ENCODE assay signal across 1 cellular context in genomic region chr17:27446569-27447301, GRCh38.
TF ChIP-seq lines count a peak whose summit lies in the region.

No MANE protein-coding gene starts in this region.

TF ChIP-seq in HEK293, 187 proteins besides CTCF, POLR2A, EP300 and RAD21 (continued from another document and continues in another):
- TF ChIP-seq SP3 (tag by site-specific recombination; IDR thresholded peaks at IDR 0.05) (no peak), ZNF76 (tag by site-specific recombination; IDR thresholded peaks at IDR 0.05; ENCODE audit: borderline replicate concordance, low read depth) (no peak), ZNF391 (tag by site-specific recombination; IDR thresholded peaks at IDR 0.05; ENCODE audit: borderline replicate concordance, low read depth) (no peak), ZNF521 (tag by site-specific recombination; IDR thresholded peaks at IDR 0.05) (no peak), ZNF394 (tag by site-specific recombination; IDR thresholded peaks at IDR 0.05; ENCODE audit: borderline replicate concordance) (no peak), ZNF518A (tag by site-specific recombination; conservative IDR thresholded peaks at IDR 0.05; ENCODE audit: low read depth) (no peak), ZNF660 (tag by site-specific recombination; IDR thresholded peaks at IDR 0.05) (no peak), HOXD13 (CRISPR knock-in tag; IDR thresholded peaks at IDR 0.05; ENCODE audit: borderline replicate concordance) (no peak), ZNF404 (tag by site-specific recombination; IDR thresholded peaks at IDR 0.05) (no peak), SETDB1 (IDR thresholded peaks at IDR 0.05; ENCODE audit: insufficient read length, low read length) (no peak), ZFHX2 (tag by site-specific recombination; conservative IDR thresholded peaks at IDR 0.05) (no peak), ZNF544 (tag by site-specific recombination; IDR thresholded peaks at IDR 0.05) (no peak), ZNF639 (tag by site-specific recombination; IDR thresholded peaks at IDR 0.05) (no peak), ZNF501 (tag by site-specific recombination; IDR thresholded peaks at IDR 0.05) (no peak), ZNF274 (IDR thresholded peaks at IDR 0.05; ENCODE audit: low read length) (no peak), ZNF274 (tag by site-specific recombination; IDR thresholded peaks at IDR 0.05; ENCODE audit: borderline replicate concordance) (no peak), ZNF626 (tag by site-specific recombination; IDR thresholded peaks at IDR 0.05) (no peak), ZNF48 (tag by site-specific recombination; IDR thresholded peaks at IDR 0.05) (no peak), GFI1B (tag by site-specific recombination; IDR thresholded peaks at IDR 0.05) (no peak), ZNF398 (tag by site-specific recombination; IDR thresholded peaks at IDR 0.05) (peak; percentile 41), BCL6B (tag by site-specific recombination; IDR thresholded peaks at IDR 0.05) (no peak), ZBTB20 (tag by site-specific recombination; IDR thresholded peaks at IDR 0.05) (0 out of 2 replicates have a peak, but pooled peaks have one; percentile 27), ZBTB7A (tag by site-specific recombination; IDR thresholded peaks at IDR 0.05; ENCODE audit: low read depth) (no peak), FEZF1 (tag by site-specific recombination; IDR thresholded peaks at IDR 0.05) (peak; percentile 37; the same call in 1 of the 2 replicates), ZNF768 (tag by site-specific recombination; IDR thresholded peaks at IDR 0.05) (no peak), PRDM1 (tag by site-specific recombination; IDR thresholded peaks at IDR 0.05) (no peak), KLF9 (tag by site-specific recombination; IDR thresholded peaks at IDR 0.05; ENCODE audit: low read depth) (no peak), ZNF24 (tag by site-specific recombination; IDR thresholded peaks at IDR 0.05) (no peak), ZNF423 (tag by site-specific recombination; IDR thresholded peaks at IDR 0.05) (no peak), ZNF837 (tag by site-specific recombination; IDR thresholded peaks at IDR 0.05) (no peak), ZBTB6 (tag by site-specific recombination; IDR thresholded peaks at IDR 0.05) (no peak), BCL11B (tag by site-specific recombination; IDR thresholded peaks at IDR 0.05; ENCODE audit: low read depth) (no peak), ZNF792 (tag by site-specific recombination; IDR thresholded peaks at IDR 0.05) (no peak)
- TF ChIP-seq, protein P1, sequence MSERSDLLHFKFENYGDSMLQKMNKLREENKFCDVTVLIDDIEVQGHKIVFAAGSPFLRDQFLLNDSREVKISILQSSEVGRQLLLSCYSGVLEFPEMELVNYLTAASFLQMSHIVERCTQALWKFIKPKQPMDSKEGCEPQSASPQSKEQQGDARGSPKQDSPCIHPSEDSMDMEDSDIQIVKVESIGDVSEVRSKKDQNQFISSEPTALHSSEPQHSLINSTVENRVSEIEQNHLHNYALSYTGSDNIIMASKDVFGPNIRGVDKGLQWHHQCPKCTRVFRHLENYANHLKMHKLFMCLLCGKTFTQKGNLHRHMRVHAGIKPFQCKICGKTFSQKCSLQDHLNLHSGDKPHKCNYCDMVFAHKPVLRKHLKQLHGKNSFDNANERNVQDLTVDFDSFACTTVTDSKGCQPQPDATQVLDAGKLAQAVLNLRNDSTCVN (tag by site-specific recombination; optimal IDR thresholded peaks at IDR 0.05): no peak
- TF ChIP-seq, protein P2, sequence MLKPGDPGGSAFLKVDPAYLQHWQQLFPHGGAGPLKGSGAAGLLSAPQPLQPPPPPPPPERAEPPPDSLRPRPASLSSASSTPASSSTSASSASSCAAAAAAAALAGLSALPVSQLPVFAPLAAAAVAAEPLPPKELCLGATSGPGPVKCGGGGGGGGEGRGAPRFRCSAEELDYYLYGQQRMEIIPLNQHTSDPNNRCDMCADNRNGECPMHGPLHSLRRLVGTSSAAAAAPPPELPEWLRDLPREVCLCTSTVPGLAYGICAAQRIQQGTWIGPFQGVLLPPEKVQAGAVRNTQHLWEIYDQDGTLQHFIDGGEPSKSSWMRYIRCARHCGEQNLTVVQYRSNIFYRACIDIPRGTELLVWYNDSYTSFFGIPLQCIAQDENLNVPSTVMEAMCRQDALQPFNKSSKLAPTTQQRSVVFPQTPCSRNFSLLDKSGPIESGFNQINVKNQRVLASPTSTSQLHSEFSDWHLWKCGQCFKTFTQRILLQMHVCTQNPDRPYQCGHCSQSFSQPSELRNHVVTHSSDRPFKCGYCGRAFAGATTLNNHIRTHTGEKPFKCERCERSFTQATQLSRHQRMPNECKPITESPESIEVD (tag by site-specific recombination; IDR thresholded peaks at IDR 0.05): no peak
- TF ChIP-seq, protein P3, sequence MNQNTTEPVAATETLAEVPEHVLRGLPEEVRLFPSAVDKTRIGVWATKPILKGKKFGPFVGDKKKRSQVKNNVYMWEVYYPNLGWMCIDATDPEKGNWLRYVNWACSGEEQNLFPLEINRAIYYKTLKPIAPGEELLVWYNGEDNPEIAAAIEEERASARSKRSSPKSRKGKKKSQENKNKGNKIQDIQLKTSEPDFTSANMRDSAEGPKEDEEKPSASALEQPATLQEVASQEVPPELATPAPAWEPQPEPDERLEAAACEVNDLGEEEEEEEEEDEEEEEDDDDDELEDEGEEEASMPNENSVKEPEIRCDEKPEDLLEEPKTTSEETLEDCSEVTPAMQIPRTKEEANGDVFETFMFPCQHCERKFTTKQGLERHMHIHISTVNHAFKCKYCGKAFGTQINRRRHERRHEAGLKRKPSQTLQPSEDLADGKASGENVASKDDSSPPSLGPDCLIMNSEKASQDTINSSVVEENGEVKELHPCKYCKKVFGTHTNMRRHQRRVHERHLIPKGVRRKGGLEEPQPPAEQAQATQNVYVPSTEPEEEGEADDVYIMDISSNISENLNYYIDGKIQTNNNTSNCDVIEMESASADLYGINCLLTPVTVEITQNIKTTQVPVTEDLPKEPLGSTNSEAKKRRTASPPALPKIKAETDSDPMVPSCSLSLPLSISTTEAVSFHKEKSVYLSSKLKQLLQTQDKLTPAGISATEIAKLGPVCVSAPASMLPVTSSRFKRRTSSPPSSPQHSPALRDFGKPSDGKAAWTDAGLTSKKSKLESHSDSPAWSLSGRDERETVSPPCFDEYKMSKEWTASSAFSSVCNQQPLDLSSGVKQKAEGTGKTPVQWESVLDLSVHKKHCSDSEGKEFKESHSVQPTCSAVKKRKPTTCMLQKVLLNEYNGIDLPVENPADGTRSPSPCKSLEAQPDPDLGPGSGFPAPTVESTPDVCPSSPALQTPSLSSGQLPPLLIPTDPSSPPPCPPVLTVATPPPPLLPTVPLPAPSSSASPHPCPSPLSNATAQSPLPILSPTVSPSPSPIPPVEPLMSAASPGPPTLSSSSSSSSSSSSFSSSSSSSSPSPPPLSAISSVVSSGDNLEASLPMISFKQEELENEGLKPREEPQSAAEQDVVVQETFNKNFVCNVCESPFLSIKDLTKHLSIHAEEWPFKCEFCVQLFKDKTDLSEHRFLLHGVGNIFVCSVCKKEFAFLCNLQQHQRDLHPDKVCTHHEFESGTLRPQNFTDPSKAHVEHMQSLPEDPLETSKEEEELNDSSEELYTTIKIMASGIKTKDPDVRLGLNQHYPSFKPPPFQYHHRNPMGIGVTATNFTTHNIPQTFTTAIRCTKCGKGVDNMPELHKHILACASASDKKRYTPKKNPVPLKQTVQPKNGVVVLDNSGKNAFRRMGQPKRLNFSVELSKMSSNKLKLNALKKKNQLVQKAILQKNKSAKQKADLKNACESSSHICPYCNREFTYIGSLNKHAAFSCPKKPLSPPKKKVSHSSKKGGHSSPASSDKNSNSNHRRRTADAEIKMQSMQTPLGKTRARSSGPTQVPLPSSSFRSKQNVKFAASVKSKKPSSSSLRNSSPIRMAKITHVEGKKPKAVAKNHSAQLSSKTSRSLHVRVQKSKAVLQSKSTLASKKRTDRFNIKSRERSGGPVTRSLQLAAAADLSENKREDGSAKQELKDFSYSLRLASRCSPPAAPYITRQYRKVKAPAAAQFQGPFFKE (tag by site-specific recombination; IDR thresholded peaks at IDR 0.05; ENCODE audit: borderline replicate concordance): no peak
